15 cellular contexts compared by ENCODE assay signal in genomic region chr6:73329201-73329600, GRCh38. TPM values are rescaled to one million over a fixed set of nuclear protein-coding genes. Genes with fewer than 3 reads are reported as not detected.
DNase-seq lines count a peak whose midpoint lies in the region; ATAC-seq, FAIRE-seq and TF ChIP-seq lines count a peak whose summit lies in the region.
"Had no signal": no experiment of that assay in that cellular context is flagged by ENCODE, and none has a peak within 500 bp of the region (broad histone marks: within the 10 kb centered on the region; RNA-seq: fewer than 3 reads in every experiment).

No MANE protein-coding gene starts in this region.

- H3K27ac ChIP-seq in aorta (ENCODE audit: low read depth in 1 of 2, low read length in 2 of 2), result no peak overlapping the region

- intact Hi-C loops in aorta (cut with DNase I), result loop anchor here in 1 of 2 donors (2.0 kb wide), 1 partner anchor 42 kb away; no protein-coding TSS in a partner anchor

- no peak for TF ChIP-seq POLR2A in GM12892 (IDR thresholded peaks at IDR 0.05; ENCODE audit: low read depth, low read length)

- no peaks in the 10 kb centered on the region for H3K9me3 ChIP-seq in aorta (ENCODE audit: control insufficient read depth, low read length)

- WGBS in aorta, 2 donors, result 45 to 47% methylated on average over 3 of the region's 3 CpGs

- no peak overlapping the region for H3K4me3 ChIP-seq in aorta (ENCODE audit: low read length in 2 of 2)

- H3K27me3 ChIP-seq in aorta (ENCODE audit: control insufficient read depth in 1 of 2, insufficient read depth in 2 of 2, low read length in 1 of 2), result no peaks in the 10 kb centered on the region

- peak; percentile 30 for FAIRE-seq in GM12892 (lab: Jason Lieb, UNC)

- no peak for DNase-seq in GM12892 (ENCODE audit: insufficient read length)
- DNase-seq in aorta, result no peak
- DNase-seq in Ammon's horn (ENCODE audit: low spot score), result no peak
- DNase-seq in hippocampal formation (lab: John Stamatoyannopoulos, UW), result no peak
- DNase-seq: activated CD8-positive, alpha-beta memory T cell treated with anti-CD3 and anti-CD28 coated beads, Interleukin-2, amount 50 U/mL, for 4 hours; erythroblast; NCI-H226; nephron progenitor cell; SIG-M5 had no signal

- H3K4me1 ChIP-seq in aorta (ENCODE audit: control insufficient read depth in 1 of 2, insufficient read depth in 2 of 2, low read length in 2 of 2), result no peaks in the 10 kb centered on the region

- no peaks in the 10 kb centered on the region for H3K36me3 ChIP-seq in aorta (ENCODE audit: control insufficient read depth in 1 of 2, insufficient read depth in 2 of 2, low read length in 1 of 2)

- ATAC-seq in GM18909 (IDR thresholded peaks at IDR 0.05; ENCODE audit: poor library complexity, unreplicated experiment) (peak; percentile 58), HG02623 (IDR thresholded peaks at IDR 0.05; ENCODE audit: unreplicated experiment) (peak; percentile 81), HG03565 (IDR thresholded peaks at IDR 0.05; ENCODE audit: unreplicated experiment) (peak; percentile 66), HG03571 (IDR thresholded peaks at IDR 0.05; ENCODE audit: unreplicated experiment) (no peak), aorta (ENCODE audit: low FRiP score) (no peak)
- ATAC-seq: activated CD4-positive, CD25-positive, alpha-beta regulatory T cell treated with anti-CD3 and anti-CD28 coated beads, Interleukin-2, amount 50 U/mL, for 24 hours had no signal

RNA-seq across cellular contexts. Expression of gene DPPA5, which starts 24.9 kb away (rescaled TPM):
- polyA plus RNA-seq in GM12892 (2012; ENCODE audit: missing spikeins), result not detected
- not detected for total RNA-seq in aorta
- under 1 TPM in 1 of 2 donors, not detected in 1; 0.38 TPM for polyA plus RNA-seq in aorta
- total RNA-seq: subcutaneous adipose tissue had no signal

RNA-seq across cellular contexts. Expression of gene KHDC3L, which starts 33.3 kb away (rescaled TPM):
- not detected for polyA plus RNA-seq in GM12892 (2012; ENCODE audit: missing spikeins)
- total RNA-seq in aorta, result not detected
- polyA plus RNA-seq in aorta, result not detected
- total RNA-seq: subcutaneous adipose tissue had no signal

RNA-seq across cellular contexts. Expression of gene OOEP, which starts 40.5 kb away (rescaled TPM):
- polyA plus RNA-seq in GM12892 (2012; ENCODE audit: missing spikeins), result not detected
- total RNA-seq in aorta, result under 1 TPM in 1 of 2 donors, not detected in 1; 0.39 TPM
- 1 to 10 TPM in 1 of 2 donors, under 1 TPM in 1; 0.84 to 1.1 TPM for polyA plus RNA-seq in aorta
- total RNA-seq: subcutaneous adipose tissue had no signal

Comparison
In these comparisons a context has a peak if more than half of its experiments do, and no peak if none do; other contexts are left out.
1. ATAC-seq: peak in GM18909 (single experiment), HG02623 (single experiment) and HG03565 (single experiment); none in HG03571 (single experiment) and aorta (single experiment).